ENCODE assay signal across 19 cellular contexts in the genomic region with DNA sequence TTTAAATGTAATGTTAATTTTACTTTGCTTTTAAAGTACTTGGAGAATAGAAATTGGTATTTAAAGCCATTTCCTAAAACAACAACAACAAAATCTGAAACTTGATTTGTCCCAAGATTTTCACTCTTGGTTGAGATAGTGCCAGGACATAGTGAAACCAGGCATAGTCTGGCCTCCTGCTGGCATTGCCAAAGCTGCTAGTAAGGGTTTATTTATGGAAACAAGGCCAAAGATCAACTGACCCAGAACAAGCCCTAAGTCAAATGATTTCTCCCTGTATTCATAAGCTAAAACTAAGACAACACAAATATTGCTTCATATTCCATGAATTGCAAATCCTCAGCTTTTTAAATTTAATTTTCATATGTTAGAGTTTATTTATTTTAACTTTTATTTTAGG.
DNase-seq lines count a peak whose midpoint lies in the region; ATAC-seq, FAIRE-seq and TF ChIP-seq lines count a peak whose summit lies in the region.
"Had no signal": no experiment of that assay in that cellular context is flagged by ENCODE, and none has a peak within 500 bp of the region (broad histone marks: within the 10 kb centered on the region; RNA-seq: fewer than 3 reads in every experiment).

No MANE protein-coding gene starts in this region.

- no peak overlapping the region for H3K27ac Mint-ChIP-seq in Caco-2 (ENCODE audit: unreplicated experiment)
- H3K27ac Mint-ChIP-seq: CD4-positive, CD25-positive, alpha-beta regulatory T cell had no signal

- no TSS peak for BruUV-seq in Caco-2 (replicated peaks; lab: Mats Ljungman, UMichigan)

- no peak overlapping the region for H3K4me3 Mint-ChIP-seq in Caco-2 (ENCODE audit: unreplicated experiment)
- H3K4me3 Mint-ChIP-seq: CD4-positive, CD25-positive, alpha-beta regulatory T cell had no signal

- H3K27me3 ChIP-seq in heart left ventricle (no peaks in the 10 kb centered on the region), Caco-2 (replicated peaks; ENCODE audit: control insufficient read depth, insufficient read depth, low read length) (no peaks in the 10 kb centered on the region), mesendoderm (ENCODE audit: insufficient read depth, low read length, poor library complexity) (no peaks in the 10 kb centered on the region)

- DNase-seq in heart left ventricle (peak in 2 of 5 donors; percentile 4 to 26), Right ventricle myocardium inferior (ENCODE audit: missing footprints) (no peak), A549 (ENCODE audit: low read depth in 1 of 2, low spot score in 1 of 2) (no peak), fibroblast of gingiva (ENCODE audit: low read depth) (peak; percentile 88), sciatic nerve (ENCODE audit: low spot score) (no peak), NCI-H1694 (lab: John Stamatoyannopoulos, UW) (no peak), Caco-2 (no peak), mesendoderm (no peak)
- DNase-seq: 8988T; ACHN; Calu3; CD4-positive, CD25-positive, alpha-beta regulatory T cell; DMS 273 treated with DMSO at 0.1 percent for 48 hours; DMS79; GM23248 had no signal

- no peak overlapping the region for H4K8ac ChIP-seq in mesendoderm (ENCODE audit: low read depth, low read length)

- no peak overlapping the region for H3K9ac ChIP-seq in mesendoderm (ENCODE audit: low read length)
- H3K9ac ChIP-seq: BLaER1 treated with 17β-estradiol and CSF1 and Interleukin-3, amounts not matched to agents 10 nM and 100 nM; GM23248 had no signal

- H3K9me3 Mint-ChIP-seq in Caco-2 (ENCODE audit: unreplicated experiment), result no peaks in the 10 kb centered on the region

- TF ChIP-seq POLR2A in heart left ventricle (IDR thresholded peaks at IDR 0.05) (no peak), A549 (IDR thresholded peaks at IDR 0.05; ENCODE audit: low read length) (no peak)

- no peak overlapping the region for H3K4ac ChIP-seq in mesendoderm (ENCODE audit: low read depth, low read length)

- H3K27ac ChIP-seq in heart left ventricle, result peak overlapping the region in 2 of 12 donors; percentile 24 to 53
- no peak overlapping the region for H3K27ac ChIP-seq in A549
- H3K27ac ChIP-seq in mesendoderm (ENCODE audit: low read depth, low read length), result no peak overlapping the region
- H3K27ac ChIP-seq: BLaER1 treated with 17β-estradiol and CSF1 and Interleukin-3, amounts not matched to agents 10 nM and 100 nM; GM23248 had no signal

- no peaks in the 10 kb centered on the region for H3K27me3 Mint-ChIP-seq in Caco-2 (ENCODE audit: insufficient read depth, unreplicated experiment)
- H3K27me3 Mint-ChIP-seq: CD4-positive, CD25-positive, alpha-beta regulatory T cell had no signal

- H3K4me1 ChIP-seq in heart left ventricle (no peaks in the 10 kb centered on the region), A549 (no peaks in the 10 kb centered on the region), Caco-2 (no peaks in the 10 kb centered on the region), mesendoderm (ENCODE audit: control insufficient read depth, low read depth, low read length) (no peaks in the 10 kb centered on the region)
- H3K4me1 ChIP-seq: BLaER1 treated with 17β-estradiol and CSF1 and Interleukin-3, amounts not matched to agents 10 nM and 100 nM had no signal

- intact Hi-C loops in heart left ventricle (cut with DNase I), result no loop called here
- intact Hi-C loops in Right ventricle myocardium inferior (cut with DNase I), result no loop called here
- intact Hi-C loops in sciatic nerve (cut with DNase I), result no loop called here
- intact Hi-C loops in Caco-2 (cut with micrococcal nuclease; ENCODE audit: unreplicated experiment), result no loop called here

- H3K36me3 Mint-ChIP-seq in Caco-2 (ENCODE audit: insufficient read depth, unreplicated experiment), result no peaks in the 10 kb centered on the region
- H3K36me3 Mint-ChIP-seq: CD4-positive, CD25-positive, alpha-beta regulatory T cell had no signal

- no peak overlapping the region for H2BK120ac ChIP-seq in mesendoderm (ENCODE audit: low read depth, low read length)

- no peak overlapping the region for H2AK5ac ChIP-seq in mesendoderm (ENCODE audit: low read length)

- H3K4me3 ChIP-seq in heart left ventricle (no peak overlapping the region), A549 (no peak overlapping the region), Caco-2 (ENCODE audit: low read depth, low read length) (no peak overlapping the region), mesendoderm (ENCODE audit: low read length) (no peak overlapping the region)
- H3K4me3 ChIP-seq: BLaER1 treated with 17β-estradiol and CSF1 and Interleukin-3, amounts not matched to agents 10 nM and 100 nM; GM23248 had no signal

- POLR2A ChIA-PET in A549 (lab: Yijun Ruan, JAX) (no interaction called here), Caco-2 (lab: Charles Lee) (no interaction called here)

- H3K18ac ChIP-seq in mesendoderm (ENCODE audit: low read length), result no peak overlapping the region

- H3K56ac ChIP-seq in mesendoderm (ENCODE audit: low read length), result no peak overlapping the region

- H3K23ac ChIP-seq in mesendoderm (ENCODE audit: low read length), result no peak overlapping the region

- H3K4me1 Mint-ChIP-seq in Caco-2 (ENCODE audit: low read depth, unreplicated experiment), result no peaks in the 10 kb centered on the region
- H3K4me1 Mint-ChIP-seq: CD4-positive, CD25-positive, alpha-beta regulatory T cell had no signal

- no peaks in the 10 kb centered on the region for H3K79me1 ChIP-seq in mesendoderm (ENCODE audit: low read length)

- H3K79me2 ChIP-seq in mesendoderm (ENCODE audit: control insufficient read depth, insufficient read depth, low read length), result no peaks in the 10 kb centered on the region

- H2BK15ac ChIP-seq in mesendoderm (replicated peaks; ENCODE audit: low read depth), result no peak overlapping the region

- H3K4me2 ChIP-seq in A549, result no peak overlapping the region
- H3K4me2 ChIP-seq in mesendoderm (ENCODE audit: low read length), result no peak overlapping the region
- H3K4me2 ChIP-seq: BLaER1 treated with 17β-estradiol and CSF1 and Interleukin-3, amounts not matched to agents 10 nM and 100 nM had no signal

- TF ChIP-seq RAD21 in A549 (conservative IDR thresholded peaks at IDR 0.05 in 1 of 2, IDR thresholded peaks at IDR 0.05 in 1 of 2), result no peak

- TF ChIP-seq CTCF in heart left ventricle (IDR thresholded peaks at IDR 0.05) (no peak), A549 (IDR thresholded peaks at IDR 0.05) (no peak), Caco-2 (IDR thresholded peaks at IDR 0.05; ENCODE audit: insufficient read depth in 1 of 2, low read depth in 1 of 2, low read length in 1 of 2, severe bottlenecking in 1 of 2, unreplicated experiment in 1 of 2) (no peak)

- H3K36me3 ChIP-seq in heart left ventricle (no peaks in the 10 kb centered on the region), Caco-2 (ENCODE audit: control insufficient read depth, insufficient read depth, low read length) (no peaks in the 10 kb centered on the region), mesendoderm (ENCODE audit: control insufficient read depth, insufficient read depth, low read length) (no peaks in the 10 kb centered on the region)
- H3K36me3 ChIP-seq: BLaER1 treated with 17β-estradiol and CSF1 and Interleukin-3, amounts not matched to agents 10 nM and 100 nM had no signal

- no peak overlapping the region for H2BK5ac ChIP-seq in mesendoderm (ENCODE audit: low read length)

- H4K5ac ChIP-seq in mesendoderm (ENCODE audit: low read length), result no peak overlapping the region

- H3K9me3 ChIP-seq in heart left ventricle, result no peaks in the 10 kb centered on the region
- no peaks in the 10 kb centered on the region for H3K9me3 ChIP-seq in A549
- H3K9me3 ChIP-seq in Caco-2, result no peaks in the 10 kb centered on the region
- H3K9me3 ChIP-seq: BLaER1 treated with 17β-estradiol and CSF1 and Interleukin-3, amounts not matched to agents 10 nM and 100 nM had no signal

- CTCF ChIA-PET in A549 (lab: Yijun Ruan, JAX) (no interaction called here), Caco-2 (lab: Charles Lee) (no interaction called here)

- FAIRE-seq in A549 (lab: Jason Lieb, UNC), result peak; percentile 97
- FAIRE-seq: GM12891, H54 had no signal

- TF ChIP-seq EP300 in A549 (IDR thresholded peaks at IDR 0.05), result no peak

- ATAC-seq in heart left ventricle (peak in 3 of 4 donors; percentile 66 to 86 (median 72)), Right ventricle myocardium inferior (no peak), A549 (no peak), sciatic nerve (peak; percentile 56)
- ATAC-seq: HCT116 had no signal

TF ChIP-seq in A549, 52 proteins besides CTCF, POLR2A, EP300 and RAD21 (continues in another document):
- TF ChIP-seq TFCP2L1 (CRISPR knock-in tag; IDR thresholded peaks at IDR 0.05) (no peak), HMGXB4 (CRISPR knock-in tag; IDR thresholded peaks at IDR 0.05; ENCODE audit: borderline replicate concordance) (no peak), SMC3 (IDR thresholded peaks at IDR 0.05) (no peak), EHF (CRISPR knock-in tag; IDR thresholded peaks at IDR 0.05) (no peak), CEBPB (IDR thresholded peaks at IDR 0.05) (no peak), CBX2 (IDR thresholded peaks at IDR 0.05; ENCODE audit: borderline replicate concordance, low read depth) (no peak), MAZ (IDR thresholded peaks at IDR 0.05; ENCODE audit: borderline replicate concordance, low read depth, low read length) (no peak), ZFP36 (IDR thresholded peaks at IDR 0.05; ENCODE audit: borderline replicate concordance, partially characterized antibody) (no peak), MYC (IDR thresholded peaks at IDR 0.05; ENCODE audit: borderline replicate concordance, low read length) (no peak), CBX8 (IDR thresholded peaks at IDR 0.05) (no peak), EHMT2 (IDR thresholded peaks at IDR 0.05; ENCODE audit: low read depth) (no peak), GATA3 (IDR thresholded peaks at IDR 0.05; ENCODE audit: borderline replicate concordance) (no peak)

Comparison
In these comparisons a context has a peak if more than half of its experiments do, and no peak if none do; other contexts are left out.
1. ATAC-seq: peak in heart left ventricle (3 of 4) and sciatic nerve (single experiment); none in Right ventricle myocardium inferior (single experiment) and A549 (0 of 2).